Comparison of ENCODE assay signal across 1 cellular context in the genomic region with DNA sequence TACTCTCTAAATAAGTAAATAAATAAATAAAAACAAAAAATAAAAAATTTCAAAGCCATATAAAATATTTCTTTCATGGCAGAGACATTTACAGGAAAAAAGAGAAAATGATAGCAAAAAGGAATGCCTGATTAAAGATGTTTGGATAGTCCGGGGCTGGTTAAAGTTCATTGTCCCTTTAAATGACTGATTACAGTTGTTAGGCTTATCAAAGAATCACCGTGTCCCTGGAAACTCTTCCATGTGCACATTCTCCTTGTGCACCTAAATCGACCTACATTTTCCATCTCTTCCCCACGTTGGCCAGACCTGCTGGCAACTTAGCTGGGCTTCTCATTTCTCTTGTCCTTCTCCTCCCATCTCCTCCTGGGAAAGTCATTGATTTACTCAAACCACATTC.
TF ChIP-seq lines count a peak whose summit lies in the region.

No MANE protein-coding gene starts in this region.

TF ChIP-seq in GM23338, 12 proteins besides CTCF, POLR2A, EP300 and RAD21 (continued from another document):
- TF ChIP-seq CREB1 (CRISPR knock-in tag; IDR thresholded peaks at IDR 0.05; ENCODE audit: low read depth) (no peak), EZH2phosphoT487 (IDR thresholded peaks at IDR 0.05; ENCODE audit: unreplicated experiment) (no peak)
TF ChIP-seq in GM23338: peak in this region for 0.
